Comparison of ENCODE assay signal across 1 cellular context in genomic region chr7:103811997-103812396, GRCh38.
TF ChIP-seq lines count a peak whose summit lies in the region.

No MANE protein-coding gene starts in this region.

TF ChIP-seq in GM23338, 12 proteins besides CTCF, POLR2A, EP300 and RAD21 (continued from another document):
- TF ChIP-seq, protein P1, sequence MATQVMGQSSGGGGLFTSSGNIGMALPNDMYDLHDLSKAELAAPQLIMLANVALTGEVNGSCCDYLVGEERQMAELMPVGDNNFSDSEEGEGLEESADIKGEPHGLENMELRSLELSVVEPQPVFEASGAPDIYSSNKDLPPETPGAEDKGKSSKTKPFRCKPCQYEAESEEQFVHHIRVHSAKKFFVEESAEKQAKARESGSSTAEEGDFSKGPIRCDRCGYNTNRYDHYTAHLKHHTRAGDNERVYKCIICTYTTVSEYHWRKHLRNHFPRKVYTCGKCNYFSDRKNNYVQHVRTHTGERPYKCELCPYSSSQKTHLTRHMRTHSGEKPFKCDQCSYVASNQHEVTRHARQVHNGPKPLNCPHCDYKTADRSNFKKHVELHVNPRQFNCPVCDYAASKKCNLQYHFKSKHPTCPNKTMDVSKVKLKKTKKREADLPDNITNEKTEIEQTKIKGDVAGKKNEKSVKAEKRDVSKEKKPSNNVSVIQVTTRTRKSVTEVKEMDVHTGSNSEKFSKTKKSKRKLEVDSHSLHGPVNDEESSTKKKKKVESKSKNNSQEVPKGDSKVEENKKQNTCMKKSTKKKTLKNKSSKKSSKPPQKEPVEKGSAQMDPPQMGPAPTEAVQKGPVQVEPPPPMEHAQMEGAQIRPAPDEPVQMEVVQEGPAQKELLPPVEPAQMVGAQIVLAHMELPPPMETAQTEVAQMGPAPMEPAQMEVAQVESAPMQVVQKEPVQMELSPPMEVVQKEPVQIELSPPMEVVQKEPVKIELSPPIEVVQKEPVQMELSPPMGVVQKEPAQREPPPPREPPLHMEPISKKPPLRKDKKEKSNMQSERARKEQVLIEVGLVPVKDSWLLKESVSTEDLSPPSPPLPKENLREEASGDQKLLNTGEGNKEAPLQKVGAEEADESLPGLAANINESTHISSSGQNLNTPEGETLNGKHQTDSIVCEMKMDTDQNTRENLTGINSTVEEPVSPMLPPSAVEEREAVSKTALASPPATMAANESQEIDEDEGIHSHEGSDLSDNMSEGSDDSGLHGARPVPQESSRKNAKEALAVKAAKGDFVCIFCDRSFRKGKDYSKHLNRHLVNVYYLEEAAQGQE (IDR thresholded peaks at IDR 0.05; ENCODE audit: unreplicated experiment) = no peak
- TF ChIP-seq POLR2AphosphoS5 (IDR thresholded peaks at IDR 0.05; ENCODE audit: low read depth) (no peak), ZNF462 (CRISPR knock-in tag; IDR thresholded peaks at IDR 0.05) (no peak), EZH2phosphoT487 (IDR thresholded peaks at IDR 0.05; ENCODE audit: unreplicated experiment) (no peak)
- TF ChIP-seq, protein P2, sequence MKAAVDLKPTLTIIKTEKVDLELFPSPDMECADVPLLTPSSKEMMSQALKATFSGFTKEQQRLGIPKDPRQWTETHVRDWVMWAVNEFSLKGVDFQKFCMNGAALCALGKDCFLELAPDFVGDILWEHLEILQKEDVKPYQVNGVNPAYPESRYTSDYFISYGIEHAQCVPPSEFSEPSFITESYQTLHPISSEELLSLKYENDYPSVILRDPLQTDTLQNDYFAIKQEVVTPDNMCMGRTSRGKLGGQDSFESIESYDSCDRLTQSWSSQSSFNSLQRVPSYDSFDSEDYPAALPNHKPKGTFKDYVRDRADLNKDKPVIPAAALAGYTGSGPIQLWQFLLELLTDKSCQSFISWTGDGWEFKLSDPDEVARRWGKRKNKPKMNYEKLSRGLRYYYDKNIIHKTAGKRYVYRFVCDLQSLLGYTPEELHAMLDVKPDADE (IDR thresholded peaks at IDR 0.05) = no peak
TF ChIP-seq in GM23338: peak in this region for 0.
